In genomic region chr10:123835575-123835974, GRCh38 we compare ENCODE assay signal across 12 cellular contexts. TPM values are rescaled to one million over a fixed set of nuclear protein-coding genes. Genes with fewer than 3 reads are reported as not detected.
DNase-seq lines count a peak whose midpoint lies in the region; ATAC-seq lines count a peak whose summit lies in the region.
"Had no signal": no experiment of that assay in that cellular context is flagged by ENCODE, and none has a peak within 500 bp of the region (broad histone marks: within the 10 kb centered on the region; RNA-seq: fewer than 3 reads in every experiment).

No MANE protein-coding gene starts in this region.

- H3K9me3 ChIP-seq in neuronal stem cell (replicated peaks in 1 of 2; ENCODE audit: control insufficient read depth in 2 of 2, insufficient read depth in 1 of 2, low read depth in 1 of 2, low read length in 2 of 2), result no peaks in the 10 kb centered on the region
- H3K9me3 ChIP-seq: BLaER1 had no signal

- peaks cover 0 to 2% (median 0%) of the 10 kb centered on the region in 3 experiments for H3K27me3 ChIP-seq in neuronal stem cell (ENCODE audit: control insufficient read depth in 3 of 3, insufficient read depth in 3 of 3, low read depth in 1 of 3, low read length in 3 of 3)

- H4K8ac ChIP-seq in neuronal stem cell (ENCODE audit: low read depth, low read length), result no peak overlapping the region

- no peaks in the 10 kb centered on the region for H3K4me1 ChIP-seq in neuronal stem cell (ENCODE audit: control insufficient read depth in 2 of 2, insufficient read depth in 1 of 2, low read depth in 1 of 2, low read length in 2 of 2)

- no peak overlapping the region for H3K23ac ChIP-seq in neuronal stem cell (ENCODE audit: low read depth, low read length, poor library complexity)

- no peak overlapping the region for H2AK5ac ChIP-seq in neuronal stem cell (ENCODE audit: low read depth, low read length)

- H3K27ac ChIP-seq in neuronal stem cell (replicated peaks; ENCODE audit: low read length), result no peak overlapping the region
- H3K27ac ChIP-seq: BLaER1 had no signal

- H3K36me3 ChIP-seq in neuronal stem cell (replicated peaks in 1 of 2; ENCODE audit: control insufficient read depth in 2 of 2, insufficient read depth in 2 of 2, low read length in 2 of 2), result no peaks in the 10 kb centered on the region
- H3K36me3 ChIP-seq: BLaER1 had no signal

- no peak overlapping the region for H2AFZ ChIP-seq in neuronal stem cell (ENCODE audit: low read length)

- no peak overlapping the region for H2BK12ac ChIP-seq in neuronal stem cell (ENCODE audit: low read length)

- no peak overlapping the region for H2BK120ac ChIP-seq in neuronal stem cell (ENCODE audit: low read depth, low read length)

- H3K9ac ChIP-seq in neuronal stem cell (ENCODE audit: low read depth, low read length, poor library complexity), result no peak overlapping the region
- H3K9ac ChIP-seq: BLaER1 had no signal

- no peak overlapping the region for H3K18ac ChIP-seq in neuronal stem cell (ENCODE audit: low read length)

- H3K14ac ChIP-seq in neuronal stem cell (ENCODE audit: low read length), result no peak overlapping the region

- H2BK5ac ChIP-seq in neuronal stem cell (ENCODE audit: low read length), result no peak overlapping the region

- peak; percentile 51 for DNase-seq in kidney tubule cell (ENCODE audit: low spot score)
- DNase-seq in NOMO-1 (lab: John Stamatoyannopoulos, UW; ENCODE audit: unreplicated experiment in 2 of 2), result no peak
- DNase-seq in neuronal stem cell (ENCODE audit: low spot score), result no peak
- DNase-seq in HuH-7 (ENCODE audit: low spot score), result no peak
- DNase-seq: activated CD4-positive, alpha-beta T cell treated with anti-CD3 and anti-CD28 coated beads for 36 hours; foreskin melanocyte; GF-D8 had no signal

- H3K4me3 ChIP-seq in neuronal stem cell (ENCODE audit: low read length in 2 of 2), result no peak overlapping the region
- H3K4me3 ChIP-seq: BLaER1 had no signal

- no CpG with 5 or more reads among the region's 5 CpGs for WGBS in neuronal stem cell (ENCODE audit: extremely low coverage in 2 of 2, insufficient read length in 2 of 2, insufficient replicate concordance in 1 of 2), 2 donors

- no peaks in the 10 kb centered on the region for H3K79me1 ChIP-seq in neuronal stem cell (ENCODE audit: low read depth, low read length)

- ATAC-seq in GM18511 (IDR thresholded peaks at IDR 0.05; ENCODE audit: unreplicated experiment) (peak; percentile 98), GM21447 (IDR thresholded peaks at IDR 0.05; ENCODE audit: unreplicated experiment) (peak; percentile 99), HG03064 (IDR thresholded peaks at IDR 0.05; ENCODE audit: low read depth, unreplicated experiment) (peak; percentile 96), esophagus mucosa (no peak)
- ATAC-seq: activated CD4-positive, alpha-beta T cell treated with anti-CD3 and anti-CD28 coated beads for 36 hours had no signal

- no peak overlapping the region for H3K4ac ChIP-seq in neuronal stem cell (ENCODE audit: low read length)

- H3K4me2 ChIP-seq in neuronal stem cell (ENCODE audit: insufficient read depth, low read length, poor library complexity, severe bottlenecking), result no peak overlapping the region
- H3K4me2 ChIP-seq: BLaER1 had no signal

- H2BK15ac ChIP-seq in neuronal stem cell (ENCODE audit: low read length), result no peak overlapping the region

- no peak overlapping the region for H4K91ac ChIP-seq in neuronal stem cell (ENCODE audit: low read depth, low read length, poor library complexity)

RNA-seq across cellular contexts. Expression of gene CPXM2, which starts 56.0 kb away (rescaled TPM):
- 0.03 TPM for polyA plus RNA-seq in neuronal stem cell (2013, experiment 1 of 2)
- polyA plus RNA-seq in neuronal stem cell (2013, experiment 2 of 2), result 0.04 TPM
- total RNA-seq in esophagus mucosa, result 3.3 TPM
- total RNA-seq: activated CD4-positive, alpha-beta T cell treated with anti-CD3 and anti-CD28 coated beads for 36 hours had no signal
